8 cellular contexts compared by ENCODE assay signal in genomic region chr2:74497777-74498499, GRCh38. TPM values are rescaled to one million over a fixed set of nuclear protein-coding genes. Genes with fewer than 3 reads are reported as not detected.
DNase-seq lines count a peak whose midpoint lies in the region; ATAC-seq and TF ChIP-seq lines count a peak whose summit lies in the region.

No MANE protein-coding gene starts in this region.

- H3K36me3 ChIP-seq in GM06990 (ENCODE audit: control insufficient read depth, insufficient read depth, low read length) (peaks cover 3% of the 10 kb centered on the region; the same call in 1 of the 2 replicates), OCI-LY1 (ENCODE audit: insufficient read depth, low read length) (peaks cover 11% of the 10 kb centered on the region), esophagus (ENCODE audit: control insufficient read depth in 2 of 2, insufficient read depth in 2 of 2, low read length in 1 of 2) (peaks cover 3 to 6% of the 10 kb centered on the region in 2 donors), neural cell (ENCODE audit: insufficient read depth, low read length) (no peaks in the 10 kb centered on the region), testis (ENCODE audit: low read depth, missing control alignments) (no peaks in the 10 kb centered on the region)

- H3K9ac ChIP-seq in OCI-LY1 (ENCODE audit: low read length) (no peak overlapping the region; the same call in 1 of the 2 replicates), neural cell (ENCODE audit: low read length) (no peak overlapping the region)

- H2AFZ ChIP-seq in OCI-LY1 (ENCODE audit: low read length) (no peak overlapping the region), neural cell (ENCODE audit: low read depth, low read length) (no peak overlapping the region)

- no peak for TF ChIP-seq POLR2A in testis (IDR thresholded peaks at IDR 0.05)

- no peak for DNase-seq in GM06990 (ENCODE audit: extremely low read depth, insufficient read length)
- DNase-seq in amniotic stem cell (lab: John Stamatoyannopoulos, UW) = no peak
- DNase-seq in testis = no peak
- DNase-seq in SK-N-DZ (ENCODE audit: low spot score) = no peak

- intact Hi-C loops in testis (cut with DNase I; ENCODE audit: low total_unique reads) = no loop called here

- H3K27me3 ChIP-seq in GM06990 (replicated peaks; ENCODE audit: control insufficient read depth, insufficient read depth, low read length) = peaks cover 2% of the 10 kb centered on the region
- peaks cover 22% of the 10 kb centered on the region; the same call in 1 of the 2 replicates for H3K27me3 ChIP-seq in OCI-LY1 (ENCODE audit: insufficient read depth, low read length)
- H3K27me3 ChIP-seq in esophagus (ENCODE audit: control insufficient read depth in 1 of 2, insufficient read depth in 2 of 2, low read length in 2 of 2) = peaks cover 0 to 14% of the 10 kb centered on the region in 2 donors
- peaks cover 71% of the 10 kb centered on the region for H3K27me3 ChIP-seq in neural cell (ENCODE audit: insufficient read depth, low read depth, low read length)
- H3K27me3 ChIP-seq in testis = no peaks in the 10 kb centered on the region

- TF ChIP-seq RAD21 in neural cell (conservative IDR thresholded peaks at IDR 0.05) = no peak

- 3% methylated on average over 59 to 61 of the region's 61 CpGs for WGBS in esophagus, 2 donors
- WGBS in testis, 2 donors = 2% methylated on average over 18 to 61 of the region's 61 CpGs

- no peak for ATAC-seq in HG02610 (IDR thresholded peaks at IDR 0.05; ENCODE audit: unreplicated experiment)

- H3F3A ChIP-seq in OCI-LY1 (ENCODE audit: insufficient read depth, low read length) (no peaks in the 10 kb centered on the region), neural cell (ENCODE audit: insufficient read depth, low read length, poor library complexity, severe bottlenecking) (no peaks in the 10 kb centered on the region)

- peak overlapping the region; percentile 60 for H3K4me2 ChIP-seq in OCI-LY1 (ENCODE audit: low read length)
- no peak overlapping the region for H3K4me2 ChIP-seq in neural cell (ENCODE audit: low read length)

- no peaks in the 10 kb centered on the region for H3K9me2 ChIP-seq in OCI-LY1 (ENCODE audit: low read depth, low read length)
- no peaks in the 10 kb centered on the region for H3K9me2 ChIP-seq in neural cell (ENCODE audit: insufficient read depth, low read length)

- TF ChIP-seq EP300 in neural cell (conservative IDR thresholded peaks at IDR 0.05; ENCODE audit: poor library complexity, severe bottlenecking) = no peak

- no peaks in the 10 kb centered on the region for H4K20me1 ChIP-seq in OCI-LY1 (ENCODE audit: insufficient read depth, low read length)
- no peaks in the 10 kb centered on the region for H4K20me1 ChIP-seq in neural cell (ENCODE audit: insufficient read depth)

- no peak overlapping the region for H3K27ac ChIP-seq in OCI-LY1 (ENCODE audit: low read depth, low read length, poor library complexity, severe bottlenecking)
- no peak overlapping the region for H3K27ac ChIP-seq in esophagus (ENCODE audit: low read depth in 2 of 2, low read length in 1 of 2)
- no peak overlapping the region for H3K27ac ChIP-seq in neural cell (ENCODE audit: low read length)
- no peak overlapping the region for H3K27ac ChIP-seq in testis

- H3K4me3 ChIP-seq in GM06990 (replicated peaks; ENCODE audit: low read depth, low read length) (peak overlapping the region; percentile 46), OCI-LY1 (ENCODE audit: low read depth, low read length, poor library complexity, severe bottlenecking) (peak overlapping the region; percentile 45), esophagus (ENCODE audit: low read depth in 1 of 2, low read length in 2 of 2) (peak overlapping the region; percentile 32 to 42), neural cell (ENCODE audit: low read length) (peak overlapping the region; percentile 55), testis (peak overlapping the region in 1 of 2 donors; percentile 32)

- H3K79me2 ChIP-seq in OCI-LY1 (ENCODE audit: insufficient read depth, low read length) = no peaks in the 10 kb centered on the region
- H3K79me2 ChIP-seq in neural cell (replicated peaks; ENCODE audit: insufficient read depth, low read length) = no peaks in the 10 kb centered on the region

- H3K4me1 ChIP-seq in OCI-LY1 (ENCODE audit: insufficient read depth, low read length, severe bottlenecking) = peaks cover 7% of the 10 kb centered on the region
- H3K4me1 ChIP-seq in esophagus (ENCODE audit: control insufficient read depth in 2 of 2, insufficient read depth in 2 of 2, low read length in 1 of 2) = peaks cover 17 to 18% of the 10 kb centered on the region in 2 donors
- H3K4me1 ChIP-seq in testis = peaks cover 18% of the 10 kb centered on the region

- H3K9me3 ChIP-seq in OCI-LY1 (ENCODE audit: low read length) (no peaks in the 10 kb centered on the region), esophagus (ENCODE audit: control insufficient read depth in 2 of 2, insufficient read depth in 1 of 2, low read depth in 1 of 2, low read length in 1 of 2) (no peaks in the 10 kb centered on the region), neural cell (ENCODE audit: low read length) (no peaks in the 10 kb centered on the region), testis (no peaks in the 10 kb centered on the region)

- no peak for TF ChIP-seq CTCF in GM06990 (IDR thresholded peaks at IDR 0.05; ENCODE audit: insufficient read depth, low read length, poor library complexity, severe bottlenecking)
- TF ChIP-seq CTCF in OCI-LY1 (IDR thresholded peaks at IDR 0.05; ENCODE audit: low read length) = no peak
- no peak for TF ChIP-seq CTCF in neural cell (IDR thresholded peaks at IDR 0.05; ENCODE audit: poor library complexity, severe bottlenecking)
- TF ChIP-seq CTCF in testis (IDR thresholded peaks at IDR 0.05) = no peak

TF ChIP-seq in neural cell, 6 proteins besides CTCF, POLR2A, EP300 and RAD21:
- TF ChIP-seq POLR2AphosphoS5 (IDR thresholded peaks at IDR 0.05) (no peak), SMC3 (conservative IDR thresholded peaks at IDR 0.05; ENCODE audit: poor library complexity) (no peak)

RNA-seq across cellular contexts. Expression of gene LBX2, which starts 1.5 kb away (rescaled TPM):
- polyA plus RNA-seq in esophagus = under 1 TPM; 0.12 to 0.18 TPM
- polyA plus RNA-seq in neural cell = not detected in 2 replicates
- not detected in 2 replicates for polyA minus RNA-seq in neural cell
- 1 to 10 TPM in 1 of 2 donors, not detected in 1; 1.4 TPM for total RNA-seq in testis
- polyA plus RNA-seq in testis (ENCODE audit: insufficient read depth, low read depth, low replicate concordance) = 0.33 TPM
- polyA plus RNA-seq in SK-N-DZ (2014; cell fraction: cytosol; rRNA removed) = 3.2 and 7.7 TPM in 2 replicates
- 1.9 and 11.6 TPM in 2 replicates for polyA plus RNA-seq in SK-N-DZ (2014; cell fraction: nucleus; rRNA removed)

RNA-seq across cellular contexts. Expression of gene PCGF1, which starts 9.6 kb away (rescaled TPM):
- polyA plus RNA-seq in esophagus (10 to 100 TPM; 16.1 to 18.2 TPM), neural cell (30.2 and 38.9 TPM in 2 replicates), testis (ENCODE audit: insufficient read depth, low read depth, low replicate concordance) (25.3 TPM)
- polyA minus RNA-seq in neural cell = 22.9 and 27.9 TPM in 2 replicates
- 10 to 100 TPM; 17.0 to 20.1 TPM for total RNA-seq in testis
- 59.2 and 72.5 TPM in 2 replicates for polyA plus RNA-seq in SK-N-DZ (2014; cell fraction: cytosol; rRNA removed)
- polyA plus RNA-seq in SK-N-DZ (2014; cell fraction: nucleus; rRNA removed) = 115 and 137 TPM in 2 replicates

RNA-seq across cellular contexts. Expression of gene TTC31, which starts 15.1 kb away (rescaled TPM):
- polyA plus RNA-seq in esophagus (10 to 100 TPM in 1 of 2 donors, 1 to 10 TPM in 1; 9.7 to 13.4 TPM), neural cell (11.0 and 16.3 TPM in 2 replicates), testis (ENCODE audit: insufficient read depth, low read depth, low replicate concordance) (19.6 TPM)
- 7.1 and 7.2 TPM in 2 replicates for polyA minus RNA-seq in neural cell
- 10 to 100 TPM; 30.1 to 36.2 TPM for total RNA-seq in testis
- polyA plus RNA-seq in SK-N-DZ (2014; cell fraction: cytosol; rRNA removed) = 39.8 and 54.7 TPM in 2 replicates
- polyA plus RNA-seq in SK-N-DZ (2014; cell fraction: nucleus; rRNA removed) = 114 and 168 TPM in 2 replicates

RNA-seq across cellular contexts. Expression of gene CCDC142, which starts 15.1 kb away (rescaled TPM):
- polyA plus RNA-seq in esophagus (10 to 100 TPM in 1 of 2 donors, 1 to 10 TPM in 1; 4.3 to 10.3 TPM), neural cell (21.6 and 48.0 TPM in 2 replicates), testis (ENCODE audit: insufficient read depth, low read depth, low replicate concordance) (15.5 TPM)
- polyA minus RNA-seq in neural cell = 35.5 and 53.1 TPM in 2 replicates
- total RNA-seq in testis = 10 to 100 TPM; 29.4 to 30.2 TPM
- 7.7 and 14.9 TPM in 2 replicates for polyA plus RNA-seq in SK-N-DZ (2014; cell fraction: cytosol; rRNA removed)
- polyA plus RNA-seq in SK-N-DZ (2014; cell fraction: nucleus; rRNA removed) = 27.1 and 33.6 TPM in 2 replicates

RNA-seq across cellular contexts. Expression of gene TLX2, which starts 16.3 kb away (rescaled TPM):
- polyA plus RNA-seq in esophagus (under 1 TPM in 1 of 2 donors, not detected in 1; 0.01 TPM), neural cell (not detected in 2 replicates), testis (ENCODE audit: insufficient read depth, low read depth, low replicate concordance) (1.1 TPM)
- polyA minus RNA-seq in neural cell = not detected in 2 replicates
- 1 to 10 TPM; 1.3 to 4.5 TPM for total RNA-seq in testis
- polyA plus RNA-seq in SK-N-DZ (2014; cell fraction: cytosol; rRNA removed) = 209 and 286 TPM in 2 replicates
- polyA plus RNA-seq in SK-N-DZ (2014; cell fraction: nucleus; rRNA removed) = 679 and 702 TPM in 2 replicates
